8 cellular contexts compared by ENCODE assay signal in the genomic region with DNA sequence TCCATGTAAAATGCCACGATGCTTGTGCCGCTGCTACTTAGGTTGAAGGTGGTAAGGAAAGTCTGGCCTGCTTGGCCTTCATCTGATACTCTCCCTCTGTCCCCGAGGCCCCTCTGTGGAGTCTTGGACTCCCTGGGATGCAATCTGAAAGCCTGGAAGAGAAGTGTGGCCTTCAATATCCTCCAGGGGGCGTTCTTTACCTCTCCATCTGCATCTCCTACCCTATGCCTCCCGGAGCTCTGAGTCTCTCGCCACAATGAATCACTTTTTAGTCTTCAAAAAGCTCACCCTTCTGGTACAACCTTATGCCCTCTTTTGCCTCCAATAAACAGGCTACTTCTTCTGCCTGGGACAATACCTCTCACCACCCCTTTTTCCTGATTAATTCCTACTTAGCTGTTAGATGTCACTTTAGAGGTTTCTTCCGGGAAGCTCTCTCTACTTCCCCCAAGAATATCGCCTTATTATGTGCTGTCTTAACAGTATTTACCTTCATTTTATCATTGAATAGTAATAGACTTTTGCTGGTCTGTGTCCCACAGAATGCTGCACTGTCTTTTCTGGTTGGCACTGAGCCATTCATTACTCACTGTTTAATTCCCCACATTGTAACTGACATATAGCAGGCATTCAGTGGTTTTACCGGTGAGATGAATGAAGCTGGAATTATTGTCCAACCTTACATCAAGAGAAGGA. TPM values are rescaled to one million over a fixed set of nuclear protein-coding genes. Genes with fewer than 3 reads are reported as not detected.
DNase-seq lines count a peak whose midpoint lies in the region; ATAC-seq and TF ChIP-seq lines count a peak whose summit lies in the region.

No MANE protein-coding gene starts in this region.

- H3K36me3 Mint-ChIP-seq in T-helper 2 cell treated with Interferon-gamma antibody and Interleukin-4, amounts not matched to agents 5 μg/mL and 100 μg/mL, for 36 hours (ENCODE audit: low read depth) = no peaks in the 10 kb centered on the region
- peaks cover 10% of the 10 kb centered on the region for H3K36me3 Mint-ChIP-seq in MCF 10A (ENCODE audit: insufficient read depth, unreplicated experiment)
- no peaks in the 10 kb centered on the region for H3K36me3 Mint-ChIP-seq in immature natural killer cell

- H3K9me3 Mint-ChIP-seq in T-helper 2 cell treated with Interferon-gamma antibody and Interleukin-4, amounts not matched to agents 5 μg/mL and 100 μg/mL, for 36 hours = no peaks in the 10 kb centered on the region
- H3K9me3 Mint-ChIP-seq in MCF 10A (ENCODE audit: unreplicated experiment) (no peaks in the 10 kb centered on the region), immature natural killer cell (no peaks in the 10 kb centered on the region)

- H3K4me1 Mint-ChIP-seq in T-helper 2 cell treated with Interferon-gamma antibody and Interleukin-4, amounts not matched to agents 5 μg/mL and 100 μg/mL, for 36 hours (ENCODE audit: low read depth) = peaks cover 7% of the 10 kb centered on the region
- H3K4me1 Mint-ChIP-seq in MCF 10A (ENCODE audit: insufficient read depth, unreplicated experiment) = peaks cover 11% of the 10 kb centered on the region
- peaks cover 2 to 8% of the 10 kb centered on the region in 2 donors for H3K4me1 Mint-ChIP-seq in immature natural killer cell

- intact Hi-C loops in MCF 10A (cut with micrococcal nuclease) = loop anchor here (1.0 to 5.0 kb wide), 5 partner anchors 106 to 773 kb away; no protein-coding TSS in a partner anchor

- peak overlapping the region; percentile 42 for H3K4me3 Mint-ChIP-seq in T-helper 2 cell treated with Interferon-gamma antibody and Interleukin-4, amounts not matched to agents 5 μg/mL and 100 μg/mL, for 36 hours
- H3K4me3 Mint-ChIP-seq in MCF 10A (ENCODE audit: unreplicated experiment) (peak overlapping the region; percentile 61), immature natural killer cell (peak overlapping the region; percentile 5 to 65 (median 33))

- peak; percentile 68 for TF ChIP-seq CTCF in MCF 10A (IDR thresholded peaks at IDR 0.05; ENCODE audit: unreplicated experiment)

- POLR2A ChIA-PET in MCF 10A (lab: Yijun Ruan, JAX) = interaction anchor here (0.7 to 1.3 kb wide), 7 partner anchors 14 to 191 kb away, joined by 3 to 5 read pairs (median 4); a partner anchor contains a TSS

- ATAC-seq in GM21786 (IDR thresholded peaks at IDR 0.05; ENCODE audit: unreplicated experiment) (peak; percentile 65), HG02970 (IDR thresholded peaks at IDR 0.05; ENCODE audit: low FRiP score, unreplicated experiment) (no peak)

- in situ Hi-C loops in Caki2 (cut with HindIII; ENCODE audit: low pct_unique_long_range_greater_than_20kb, low sequenced_read_pairs) = no loop called here

- peaks cover 21% of the 10 kb centered on the region for H3K27me3 Mint-ChIP-seq in T-helper 2 cell treated with Interferon-gamma antibody and Interleukin-4, amounts not matched to agents 5 μg/mL and 100 μg/mL, for 36 hours (ENCODE audit: low read depth)
- H3K27me3 Mint-ChIP-seq in MCF 10A (ENCODE audit: insufficient read depth, unreplicated experiment) = no peaks in the 10 kb centered on the region
- peaks cover 2 to 12% (median 6%) of the 10 kb centered on the region in 3 donors for H3K27me3 Mint-ChIP-seq in immature natural killer cell (ENCODE audit: low read depth in 3 of 3)

- CTCF ChIA-PET in MCF 10A (lab: Yijun Ruan, JAX) = interaction anchor here (0.5 to 3.9 kb wide), 56 partner anchors 9 to 1917 kb away, joined by 3 to 55 read pairs (median 4); a partner anchor contains a TSS

- DNase-seq in Caki2 (ENCODE audit: low read depth) (peak; percentile 68), NCI-H1694 (lab: John Stamatoyannopoulos, UW) (peak; percentile 41), MCF 10A (ENCODE audit: unreplicated experiment) (peak; percentile 87), immature natural killer cell (peak; percentile 23 to 41 (median 33))
- peak; percentile 50 for DNase-seq in T-helper 2 cell treated with Interferon-gamma antibody and Interleukin-4, amounts not matched to agents 5 μg/mL and 100 μg/mL, for 36 hours (ENCODE audit: low spot score)
- DNase-seq in stimulated activated CD4-positive, alpha-beta T cell treated with anti-CD3 and anti-CD28 coated beads, Interleukin-15, amount 100 ng/mL, for 48 hours (ENCODE audit: low read depth in 2 of 2) = peak; percentile 36 to 37

- H3K27ac Mint-ChIP-seq in T-helper 2 cell treated with Interferon-gamma antibody and Interleukin-4, amounts not matched to agents 5 μg/mL and 100 μg/mL, for 36 hours = no peak overlapping the region
- peak overlapping the region; percentile 43 for H3K27ac Mint-ChIP-seq in MCF 10A (ENCODE audit: low read depth, unreplicated experiment)
- no peak overlapping the region for H3K27ac Mint-ChIP-seq in immature natural killer cell

- BruUV-seq in MCF 10A (replicated peaks; lab: Mats Ljungman, UMichigan) = no TSS peak

RNA-seq across cellular contexts. Expression of a gene that starts 13.9 kb away (rescaled TPM):
- 40.7 and 41.2 TPM in 2 replicates for total RNA-seq in Caki2 (2014; rRNA removed; shearing (Covaris generic); ENCODE audit: low replicate concordance)
- 26.4 and 33.3 TPM in 2 replicates for total RNA-seq in MCF 10A (2022)
- polyA plus RNA-seq in immature natural killer cell = 10 to 100 TPM; 37.7 to 41.9 (median 41.7) TPM

RNA-seq across cellular contexts. Expression of a gene that starts 21.0 kb away (rescaled TPM):
- 15.2 and 16.0 TPM in 2 replicates for total RNA-seq in Caki2 (2014; rRNA removed; shearing (Covaris generic); ENCODE audit: low replicate concordance)
- total RNA-seq in MCF 10A (2022) = 36.5 and 45.3 TPM in 2 replicates
- polyA plus RNA-seq in immature natural killer cell = 1 to 10 TPM in 2 of 3 donors, under 1 TPM in 1; 0.42 to 8.4 (median 3.2) TPM

Comparison
In these comparisons a context has a peak if more than half of its experiments do, and no peak if none do; other contexts are left out.
1. DNase-seq: peak in every context shown above with its lines; median percentile 87 in MCF 10A; 68 in Caki2; 50 in T-helper 2 cell treated with Interferon-gamma antibody and Interleukin-4, amounts not matched to agents 5 μg/mL and 100 μg/mL, for 36 hours; 41 in NCI-H1694; 36 in stimulated activated CD4-positive, alpha-beta T cell treated with anti-CD3 and anti-CD28 coated beads, Interleukin-15, amount 100 ng/mL, for 48 hours; 33 in immature natural killer cell.